In the genomic region with DNA sequence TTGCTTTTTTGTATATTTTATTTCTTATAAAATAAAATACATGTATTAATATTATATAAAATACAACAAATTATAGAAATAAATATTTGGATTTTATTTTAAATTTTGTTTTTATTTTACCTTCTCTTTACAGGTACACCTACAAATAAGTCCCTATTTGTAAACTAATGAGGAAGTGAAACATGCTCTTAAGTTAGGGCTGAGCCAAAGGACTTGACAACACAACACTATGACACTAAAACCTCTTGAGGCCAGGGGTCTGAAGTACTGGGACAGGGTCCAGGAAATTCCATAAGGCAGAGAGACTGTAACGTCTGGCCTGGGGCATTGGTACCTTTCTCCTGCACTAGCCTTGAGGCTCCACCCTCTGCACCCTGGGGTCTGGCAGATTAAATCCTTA, we compare ENCODE assay signal across 20 cellular contexts.
"Had no signal": no experiment of that assay in that cellular context is flagged by ENCODE, and none has a peak within 500 bp of the region (broad histone marks: within the 10 kb centered on the region; RNA-seq: fewer than 3 reads in every experiment).

No MANE protein-coding gene starts in this region.

- H3K4me3 Mint-ChIP-seq: activated naive CD4-positive, alpha-beta T cell treated with anti-CD3 and anti-CD28 coated beads, Interleukin-2, amount 10 ng/mL, durations not matched to agents 7 days and 5 days; central memory CD8-positive, alpha-beta T cell; nephron progenitor cell; stimulated activated memory B cell treated with anti-CD40 and anti-IgM and Interleukin-4, amounts not matched to agents 10 μg/mL and 1 μg/mL and 100 μg/mL, for 72 hours; type B pancreatic cell had no signal

- H3K27me3 ChIP-seq: brain microvascular endothelial cell, gastrocnemius medialis, heart left ventricle, left lung, sigmoid colon, testis had no signal

- H3K27ac Mint-ChIP-seq: activated naive CD4-positive, alpha-beta T cell treated with anti-CD3 and anti-CD28 coated beads, Interleukin-2, amount 10 ng/mL, durations not matched to agents 7 days and 5 days; nephron progenitor cell; stimulated activated memory B cell treated with anti-CD40 and anti-IgM and Interleukin-4, amounts not matched to agents 10 μg/mL and 1 μg/mL and 100 μg/mL, for 72 hours; type B pancreatic cell had no signal

- H3K9me3 Mint-ChIP-seq: activated naive CD4-positive, alpha-beta T cell treated with anti-CD3 and anti-CD28 coated beads, Interleukin-2, amount 10 ng/mL, durations not matched to agents 7 days and 5 days; type B pancreatic cell had no signal

- H3K4me1 Mint-ChIP-seq: activated naive CD4-positive, alpha-beta T cell treated with anti-CD3 and anti-CD28 coated beads, Interleukin-2, amount 10 ng/mL, durations not matched to agents 7 days and 5 days; central memory CD8-positive, alpha-beta T cell; stimulated activated memory B cell treated with anti-CD40 and anti-IgM and Interleukin-4, amounts not matched to agents 10 μg/mL and 1 μg/mL and 100 μg/mL, for 72 hours had no signal

- H3K4me3 ChIP-seq: coronary artery, gastrocnemius medialis, heart left ventricle, left lung, sigmoid colon, testis had no signal

- H3K27ac ChIP-seq: brain microvascular endothelial cell, coronary artery, gastrocnemius medialis, heart left ventricle, left lung, sigmoid colon, testis had no signal

- DNase-seq: activated CD4-positive, alpha-beta T cell treated with anti-CD3 and anti-CD28 coated beads, Interleukin-2, amount 50 U/mL, for 1 hour; activated CD8-positive, alpha-beta memory T cell treated with anti-CD3 and anti-CD28 coated beads, Interleukin-2, amount 50 U/mL, for 4 hours; activated effector memory CD4-positive, alpha-beta T cell treated with Interleukin-2 at 50 U/mL for 16 hours; activated naive CD4-positive, alpha-beta T cell treated with anti-CD3 and anti-CD28 coated beads, Interleukin-2, amount 10 ng/mL, durations not matched to agents 7 days and 5 days; activated T-cell treated with anti-CD3 and anti-CD28 coated beads, Interleukin-2, amount 50 U/mL, for 48 hours; aorta; brain microvascular endothelial cell; gastrocnemius medialis; heart left ventricle; left lung; mammary epithelial cell; nephron progenitor cell; nucleus accumbens; sigmoid colon; stimulated activated CD4-positive, alpha-beta T cell treated with anti-CD3 and anti-CD28 coated beads, Interleukin-4, amount 100 ng/mL, for 4 hours; testis had no signal

- ATAC-seq: gastrocnemius medialis; heart left ventricle; left lung; stimulated activated memory B cell treated with anti-CD40 and anti-IgM and Interleukin-4, amounts not matched to agents 10 μg/mL and 1 μg/mL and 100 μg/mL, for 72 hours had no signal

- H3K27me3 Mint-ChIP-seq: stimulated activated memory B cell treated with anti-CD40 and anti-IgM and Interleukin-4, amounts not matched to agents 10 μg/mL and 1 μg/mL and 100 μg/mL, for 72 hours had no signal

- H3K4me1 ChIP-seq: gastrocnemius medialis, heart left ventricle, left lung, sigmoid colon, testis had no signal

- H3K36me3 Mint-ChIP-seq: activated naive CD4-positive, alpha-beta T cell treated with anti-CD3 and anti-CD28 coated beads, Interleukin-2, amount 10 ng/mL, durations not matched to agents 7 days and 5 days; stimulated activated memory B cell treated with anti-CD40 and anti-IgM and Interleukin-4, amounts not matched to agents 10 μg/mL and 1 μg/mL and 100 μg/mL, for 72 hours; type B pancreatic cell had no signal

- H3K9me3 ChIP-seq: gastrocnemius medialis, sigmoid colon, testis had no signal
